Comparison of ENCODE assay signal across 1 cellular context in the genomic region with DNA sequence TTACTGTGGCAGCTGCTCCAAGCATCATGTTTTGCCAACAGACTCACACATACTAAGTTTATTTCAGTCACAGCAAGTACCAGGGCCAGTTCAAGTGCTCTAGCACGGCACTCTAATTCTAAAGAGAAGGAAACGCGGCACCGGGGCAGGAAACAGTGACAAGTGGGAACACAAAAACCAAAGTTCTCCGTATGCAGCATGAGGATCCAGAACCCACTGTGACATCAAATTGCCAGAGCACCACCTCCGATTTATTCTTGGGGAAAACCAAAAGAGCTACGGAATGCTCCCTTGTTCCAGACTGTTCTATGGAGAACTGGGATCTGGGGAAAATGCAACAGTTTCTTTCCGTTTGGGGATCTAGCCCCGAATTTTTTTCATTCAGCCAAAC.
TF ChIP-seq lines count a peak whose summit lies in the region.

No MANE protein-coding gene starts in this region.

TF ChIP-seq in SK-N-SH, 30 proteins besides CTCF, POLR2A, EP300 and RAD21 (continued from another document):
- TF ChIP-seq, protein P1, sequence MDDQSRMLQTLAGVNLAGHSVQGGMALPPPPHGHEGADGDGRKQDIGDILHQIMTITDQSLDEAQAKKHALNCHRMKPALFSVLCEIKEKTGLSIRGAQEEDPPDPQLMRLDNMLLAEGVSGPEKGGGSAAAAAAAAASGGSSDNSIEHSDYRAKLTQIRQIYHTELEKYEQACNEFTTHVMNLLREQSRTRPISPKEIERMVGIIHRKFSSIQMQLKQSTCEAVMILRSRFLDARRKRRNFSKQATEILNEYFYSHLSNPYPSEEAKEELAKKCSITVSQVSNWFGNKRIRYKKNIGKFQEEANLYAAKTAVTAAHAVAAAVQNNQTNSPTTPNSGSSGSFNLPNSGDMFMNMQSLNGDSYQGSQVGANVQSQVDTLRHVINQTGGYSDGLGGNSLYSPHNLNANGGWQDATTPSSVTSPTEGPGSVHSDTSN (IDR thresholded peaks at IDR 0.05): no peak
